ENCODE assay signal across 8 cellular contexts in the genomic region with DNA sequence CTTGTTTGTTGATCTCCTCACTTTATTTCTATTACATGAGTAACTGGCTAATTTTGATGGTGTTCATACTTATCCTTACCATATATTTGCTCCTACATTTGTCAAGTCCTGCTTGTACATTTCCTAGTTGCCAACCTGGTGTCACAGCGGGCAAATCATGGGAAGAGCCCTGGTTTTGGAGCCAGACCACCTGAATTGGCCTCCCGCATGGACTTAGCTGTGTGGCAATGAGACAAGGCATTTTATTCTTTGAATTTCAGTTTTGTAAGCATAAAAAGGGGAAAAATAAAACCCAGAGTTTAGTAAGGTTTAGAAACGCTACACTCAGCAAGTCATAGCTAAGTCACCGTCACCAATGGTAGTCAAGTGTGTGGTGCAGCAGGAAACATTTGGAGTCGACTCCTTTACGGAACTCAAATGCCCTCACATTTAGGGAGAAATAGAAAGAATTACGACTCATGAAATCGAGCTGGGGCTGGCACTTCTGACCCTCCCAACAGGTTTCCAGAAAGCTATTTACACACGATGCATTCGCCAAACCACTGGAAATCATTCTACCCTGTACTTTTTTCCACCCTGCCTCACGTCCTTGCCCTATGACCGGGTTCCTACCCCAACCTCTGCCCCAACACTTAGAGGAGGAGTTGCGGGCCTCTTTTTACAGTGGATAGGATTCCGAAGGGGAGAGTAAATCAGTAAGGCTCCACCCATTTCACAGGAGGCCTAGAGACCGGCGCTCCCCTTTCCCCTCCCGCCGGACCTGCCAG. TPM values are rescaled to one million over a fixed set of nuclear protein-coding genes. Genes with fewer than 3 reads are reported as not detected.
A peak's percentile ranks its signal among the peaks of the same experiment; 100 is the strongest.
DNase-seq lines count a peak whose midpoint lies in the region; ATAC-seq and TF ChIP-seq lines count a peak whose summit lies in the region.

No MANE protein-coding gene starts in this region.

- H3K79me2 ChIP-seq in ACC112 (ENCODE audit: control insufficient read depth, insufficient read depth, low read length, unreplicated experiment): peaks cover 35% of the 10 kb centered on the region
- peaks cover 19% of the 10 kb centered on the region for H3K79me2 ChIP-seq in smooth muscle cell (ENCODE audit: low read depth)

- H3K27ac ChIP-seq in ACC112 (ENCODE audit: low read depth, low read length) (peak overlapping the region; percentile 70), iPS-20b (ENCODE audit: low read length) (no peak overlapping the region), smooth muscle cell (ENCODE audit: low read depth) (peak overlapping the region; percentile 50)

- peak overlapping the region; percentile 37 for H2AFZ ChIP-seq in ACC112 (ENCODE audit: low read length, unreplicated experiment)
- peak overlapping the region; percentile 100 for H2AFZ ChIP-seq in smooth muscle cell (ENCODE audit: low read depth)

- H4K20me1 ChIP-seq in smooth muscle cell (ENCODE audit: low read depth): peaks cover 16% of the 10 kb centered on the region

- TF ChIP-seq CTCF in smooth muscle cell (IDR thresholded peaks at IDR 0.05; ENCODE audit: borderline replicate concordance, insufficient read depth, poor library complexity, severe bottlenecking): no peak

- no peaks in the 10 kb centered on the region for H3K9me3 ChIP-seq in HAP-1
- H3K9me3 ChIP-seq in iPS-20b (ENCODE audit: insufficient read depth, low read depth, low read length): no peaks in the 10 kb centered on the region
- no peaks in the 10 kb centered on the region for H3K9me3 ChIP-seq in smooth muscle cell (replicated peaks; ENCODE audit: low read depth)

- POLR2A ChIA-PET in activated CD8-positive, alpha-beta T cell treated with anti-CD3 and anti-CD28 coated beads, Interleukin-2, amount 10 ng/mL, durations not matched to agents 7 days and 5 days (lab: Charles Lee): interaction anchor here (0.6 to 1.2 kb wide), 3 partner anchors 17 to 225 kb away, joined by 3 to 4 read pairs (median 4); partner anchors contain the start of gene ALG6

- peaks cover 30% of the 10 kb centered on the region for H3K36me3 Mint-ChIP-seq in activated CD8-positive, alpha-beta T cell treated with anti-CD3 and anti-CD28 coated beads, Interleukin-2, amount 10 ng/mL, durations not matched to agents 7 days and 5 days (ENCODE audit: low read depth)

- H3K9me3 Mint-ChIP-seq in activated CD8-positive, alpha-beta T cell treated with anti-CD3 and anti-CD28 coated beads, Interleukin-2, amount 10 ng/mL, durations not matched to agents 7 days and 5 days (ENCODE audit: insufficient read depth): no peaks in the 10 kb centered on the region

- CTCF ChIA-PET in activated CD8-positive, alpha-beta T cell treated with anti-CD3 and anti-CD28 coated beads, Interleukin-2, amount 10 ng/mL, durations not matched to agents 7 days and 5 days (lab: Charles Lee): interaction anchor here (1.1 kb wide), 2 partner anchors 17 to 32 kb away, joined by 3 read pairs; no protein-coding TSS in a partner anchor

- H3K4me3 ChIP-seq in ACC112 (ENCODE audit: low read depth, low read length) (peak overlapping the region; percentile 98), HAP-1 (peak overlapping the region; percentile 69), iPS-20b (ENCODE audit: low read length) (peak overlapping the region; percentile 93), smooth muscle cell (peak overlapping the region; percentile 97)

- H3K4me1 Mint-ChIP-seq in activated CD8-positive, alpha-beta T cell treated with anti-CD3 and anti-CD28 coated beads, Interleukin-2, amount 10 ng/mL, durations not matched to agents 7 days and 5 days (ENCODE audit: low read depth): peaks cover 37% of the 10 kb centered on the region

- 22% methylated on average over 18 of the region's 18 CpGs for WGBS in smooth muscle cell (ENCODE audit: low lambda C conversion rate)

- H3K27me3 ChIP-seq in ACC112 (ENCODE audit: insufficient read depth, low read length) (no peaks in the 10 kb centered on the region), HAP-1 (ENCODE audit: low read depth) (no peaks in the 10 kb centered on the region), iPS-20b (ENCODE audit: insufficient read depth, low read length) (peaks cover 20% of the 10 kb centered on the region), smooth muscle cell (ENCODE audit: low read depth) (no peaks in the 10 kb centered on the region)

- DNase-seq in HAP-1 (ENCODE audit: low spot score in 2 of 2): peak in 1 of 2 experiments; percentile 74
- no peak for DNase-seq in activated CD8-positive, alpha-beta T cell treated with anti-CD3 and anti-CD28 coated beads, Interleukin-2, amount 10 ng/mL, durations not matched to agents 7 days and 5 days
- DNase-seq in smooth muscle cell (lab: John Stamatoyannopoulos, UW; ENCODE audit: unreplicated experiment): no peak
- DNase-seq in AG08395 (ENCODE audit: low spot score): no peak

- no peak for ATAC-seq in activated CD8-positive, alpha-beta T cell treated with anti-CD3 and anti-CD28 coated beads, Interleukin-2, amount 10 ng/mL, durations not matched to agents 7 days and 5 days
- ATAC-seq in GM18909 (IDR thresholded peaks at IDR 0.05; ENCODE audit: poor library complexity, unreplicated experiment) (no peak), HG03520 (IDR thresholded peaks at IDR 0.05; ENCODE audit: unreplicated experiment) (no peak)

- in situ Hi-C loops in HAP-1 (cut with MboI; ENCODE audit: low sequenced_read_pairs): no loop called here

- H3K9ac ChIP-seq in iPS-20b (ENCODE audit: low read depth, low read length) (peak overlapping the region; percentile 72; the same call in 1 of the 2 replicates), smooth muscle cell (ENCODE audit: low read depth) (peak overlapping the region; percentile 53)

- H3K4me3 Mint-ChIP-seq in activated CD8-positive, alpha-beta T cell treated with anti-CD3 and anti-CD28 coated beads, Interleukin-2, amount 10 ng/mL, durations not matched to agents 7 days and 5 days: peak overlapping the region; percentile 98

- H3K4me1 ChIP-seq in ACC112 (ENCODE audit: control insufficient read depth, insufficient read depth, low read length, unreplicated experiment) (peaks cover 26% of the 10 kb centered on the region), HAP-1 (peaks cover 4% of the 10 kb centered on the region; the same call in 1 of the 2 replicates), iPS-20b (ENCODE audit: insufficient read depth, low read length) (0 out of 2 replicates have a peak, but pooled peaks cover 5% of the 10 kb centered on the region), smooth muscle cell (ENCODE audit: low read depth) (no peaks in the 10 kb centered on the region)

- no peaks in the 10 kb centered on the region for H3F3A ChIP-seq in smooth muscle cell (ENCODE audit: low read depth)

- H3K36me3 ChIP-seq in ACC112 (ENCODE audit: insufficient read depth, low read length): peaks cover 5% of the 10 kb centered on the region; the same call in 1 of the 2 replicates
- no peaks in the 10 kb centered on the region for H3K36me3 ChIP-seq in HAP-1 (replicated peaks)
- no peaks in the 10 kb centered on the region for H3K36me3 ChIP-seq in iPS-20b (ENCODE audit: insufficient read depth, low read depth, low read length)
- no peaks in the 10 kb centered on the region for H3K36me3 ChIP-seq in smooth muscle cell (ENCODE audit: low read depth)

- H3K4me2 ChIP-seq in smooth muscle cell: peak overlapping the region; percentile 92

- H3K27me3 Mint-ChIP-seq in activated CD8-positive, alpha-beta T cell treated with anti-CD3 and anti-CD28 coated beads, Interleukin-2, amount 10 ng/mL, durations not matched to agents 7 days and 5 days (ENCODE audit: low read depth): no peaks in the 10 kb centered on the region

- H3K27ac Mint-ChIP-seq in activated CD8-positive, alpha-beta T cell treated with anti-CD3 and anti-CD28 coated beads, Interleukin-2, amount 10 ng/mL, durations not matched to agents 7 days and 5 days: peak overlapping the region; percentile 98

RNA-seq across cellular contexts. Expression of gene PGM1, which starts 0.5 kb away (rescaled TPM):
- total RNA-seq in activated CD8-positive, alpha-beta T cell treated with anti-CD3 and anti-CD28 coated beads, Interleukin-2, amount 10 ng/mL, durations not matched to agents 7 days and 5 days: 10 to 100 TPM; 60.1 to 65.9 TPM
- total RNA-seq in smooth muscle cell: 72.7 and 75.3 TPM in 2 replicates
- 82.6 and 87.6 TPM in 2 replicates for polyA plus RNA-seq in smooth muscle cell
